ENCODE assay signal across 8 cellular contexts in the genomic region with DNA sequence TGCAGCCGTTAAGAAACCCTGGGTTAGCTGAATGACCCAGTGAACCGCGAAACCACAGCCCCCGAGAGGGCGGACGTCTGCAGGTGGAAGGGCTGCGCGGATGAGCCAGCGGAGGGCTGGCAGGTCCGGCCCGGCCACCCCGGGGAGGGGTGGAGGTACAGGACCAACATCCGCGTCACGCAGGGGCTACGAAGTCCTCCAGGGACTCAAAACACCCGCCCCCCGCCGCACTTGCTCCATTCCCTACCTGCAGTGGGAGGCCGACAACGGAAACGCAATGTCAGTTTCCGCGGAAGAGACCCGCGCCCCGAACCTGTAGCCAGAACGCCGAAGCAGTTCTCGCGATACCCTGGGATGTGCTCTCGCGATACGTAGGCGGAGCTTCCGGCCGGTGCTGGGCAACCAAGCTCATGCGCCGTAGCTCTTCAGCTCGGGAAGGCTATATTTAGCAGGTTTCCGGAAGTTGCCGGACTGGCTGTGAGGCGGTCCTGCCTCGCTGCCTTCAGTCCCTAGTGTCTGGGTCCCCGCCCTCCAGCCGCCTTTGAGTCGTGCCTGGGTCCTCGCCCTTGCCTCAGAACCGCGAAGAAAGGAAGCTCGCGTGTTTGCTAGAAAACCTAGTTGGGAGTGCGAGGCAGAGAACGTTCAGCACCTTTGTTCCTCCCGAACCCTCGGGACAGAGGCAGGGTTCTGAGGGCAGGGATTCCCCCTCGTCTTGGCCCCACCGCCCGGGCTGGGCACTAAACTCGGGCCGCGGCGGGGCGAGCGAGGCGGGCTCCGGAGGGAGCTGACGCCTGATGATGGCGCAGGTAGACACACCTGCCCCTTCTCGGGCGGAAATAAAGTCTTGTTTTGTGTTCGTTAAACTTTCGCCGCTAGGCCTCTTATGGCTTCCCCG. TPM values are rescaled to one million over a fixed set of nuclear protein-coding genes. Genes with fewer than 3 reads are reported as not detected.
DNase-seq lines count a peak whose midpoint lies in the region; ATAC-seq and TF ChIP-seq lines count a peak whose summit lies in the region.

A gene with protein sequence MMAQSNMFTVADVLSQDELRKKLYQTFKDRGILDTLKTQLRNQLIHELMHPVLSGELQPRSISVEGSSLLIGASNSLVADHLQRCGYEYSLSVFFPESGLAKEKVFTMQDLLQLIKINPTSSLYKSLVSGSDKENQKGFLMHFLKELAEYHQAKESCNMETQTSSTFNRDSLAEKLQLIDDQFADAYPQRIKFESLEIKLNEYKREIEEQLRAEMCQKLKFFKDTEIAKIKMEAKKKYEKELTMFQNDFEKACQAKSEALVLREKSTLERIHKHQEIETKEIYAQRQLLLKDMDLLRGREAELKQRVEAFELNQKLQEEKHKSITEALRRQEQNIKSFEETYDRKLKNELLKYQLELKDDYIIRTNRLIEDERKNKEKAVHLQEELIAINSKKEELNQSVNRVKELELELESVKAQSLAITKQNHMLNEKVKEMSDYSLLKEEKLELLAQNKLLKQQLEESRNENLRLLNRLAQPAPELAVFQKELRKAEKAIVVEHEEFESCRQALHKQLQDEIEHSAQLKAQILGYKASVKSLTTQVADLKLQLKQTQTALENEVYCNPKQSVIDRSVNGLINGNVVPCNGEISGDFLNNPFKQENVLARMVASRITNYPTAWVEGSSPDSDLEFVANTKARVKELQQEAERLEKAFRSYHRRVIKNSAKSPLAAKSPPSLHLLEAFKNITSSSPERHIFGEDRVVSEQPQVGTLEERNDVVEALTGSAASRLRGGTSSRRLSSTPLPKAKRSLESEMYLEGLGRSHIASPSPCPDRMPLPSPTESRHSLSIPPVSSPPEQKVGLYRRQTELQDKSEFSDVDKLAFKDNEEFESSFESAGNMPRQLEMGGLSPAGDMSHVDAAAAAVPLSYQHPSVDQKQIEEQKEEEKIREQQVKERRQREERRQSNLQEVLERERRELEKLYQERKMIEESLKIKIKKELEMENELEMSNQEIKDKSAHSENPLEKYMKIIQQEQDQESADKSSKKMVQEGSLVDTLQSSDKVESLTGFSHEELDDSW (plus strand): TSS at position 471 of the 895 bp plus-strand sequence. CDS start 324 bp downstream, at position 795.
A gene (minus strand): TSS at position 343 of the 895 bp plus-strand sequence. CDS start 14,657 bp downstream, outside the sequence.

- H3K4me3 Mint-ChIP-seq in activated T-cell treated with anti-CD3 and anti-CD28 coated beads, Interleukin-2, amount 50 U/mL, for 4 hours: peak within 1 kb of the TSS; percentile 92

- H3K9ac ChIP-seq in mucosa of stomach (ENCODE audit: low read length): peak within 1 kb of the TSS; percentile 83

- CTCF ChIA-PET in Panc1 (lab: Charles Lee): no interaction called here

- H3K9me3 Mint-ChIP-seq in activated T-cell treated with anti-CD3 and anti-CD28 coated beads, Interleukin-2, amount 50 U/mL, for 4 hours: no peaks in the 10 kb centered on the region

- peak within 1 kb of the TSS; percentile 77 for H3K27ac ChIP-seq in Panc1 (ENCODE audit: low read length)
- H3K27ac ChIP-seq in esophagus (ENCODE audit: low read depth in 2 of 2, low read length in 1 of 2): peak within 1 kb of the TSS; percentile 96 to 98

- H3K36me3 Mint-ChIP-seq in activated T-cell treated with anti-CD3 and anti-CD28 coated beads, Interleukin-2, amount 50 U/mL, for 4 hours (ENCODE audit: insufficient read depth): peaks cover 23% of the 10 kb centered on the region

- in situ Hi-C loops in Panc1 (cut with HindIII; ENCODE audit: low pct_unique_long_range_greater_than_20kb, low sequenced_read_pairs): no loop called here

- no peaks in the 10 kb centered on the region for H3K27me3 Mint-ChIP-seq in activated T-cell treated with anti-CD3 and anti-CD28 coated beads, Interleukin-2, amount 50 U/mL, for 4 hours (ENCODE audit: low read depth)

- BruUV-seq in Panc1 (replicated peaks; lab: Mats Ljungman, UMichigan): no TSS peak

- intact Hi-C loops in Panc1 (cut with micrococcal nuclease; ENCODE audit: unreplicated experiment): no loop called here

- H3K36me3 ChIP-seq in Panc1 (ENCODE audit: control insufficient read depth, insufficient read depth, low read length) (peaks cover 2% of the 10 kb centered on the region; the same call in 1 of the 2 replicates), esophagus (ENCODE audit: control insufficient read depth in 2 of 2, insufficient read depth in 2 of 2, low read length in 1 of 2) (no peaks in the 10 kb centered on the region), mucosa of stomach (ENCODE audit: control insufficient read depth, insufficient read depth, low read length) (no peaks in the 10 kb centered on the region)

- WGBS in esophagus, 2 donors: 1% methylated on average over 71 to 75 of the region's 75 CpGs

- DNase-seq in DMS53 treated with DMSO at 0.1 percent for 48 hours (lab: John Stamatoyannopoulos, UW; ENCODE audit: unreplicated experiment) (peak; percentile 72), KG1 (lab: John Stamatoyannopoulos, UW) (peak; percentile 69), Panc1 (ENCODE audit: low read depth, low spot score) (peak; percentile 54)
- peak; percentile 91 for DNase-seq in activated T-cell treated with anti-CD3 and anti-CD28 coated beads, Interleukin-2, amount 50 U/mL, for 4 hours
- DNase-seq in stimulated activated CD8-positive, alpha-beta memory T cell treated with anti-CD3 and anti-CD28 coated beads, Interleukin-7, amount 100 ng/mL, for 1 hour (ENCODE audit: low read depth in 2 of 2): peak; percentile 75 to 87

- H3K4me1 ChIP-seq in Panc1 (ENCODE audit: control insufficient read depth, insufficient read depth, low read length) (no peaks in the 10 kb centered on the region), esophagus (ENCODE audit: control insufficient read depth in 2 of 2, insufficient read depth in 2 of 2, low read length in 1 of 2) (no peaks in the 10 kb centered on the region), mucosa of stomach (ENCODE audit: control insufficient read depth, insufficient read depth, low read length) (peaks cover 28% of the 10 kb centered on the region)

- peak; percentile 94 for ATAC-seq in GM21723 (IDR thresholded peaks at IDR 0.05; ENCODE audit: unreplicated experiment)
- ATAC-seq in Panc1: peak; percentile 100
- peak; percentile 93 to 94 for ATAC-seq in activated T-cell treated with anti-CD3 and anti-CD28 coated beads, Interleukin-2, amount 50 U/mL, for 4 hours

- POLR2A ChIA-PET in Panc1 (lab: Charles Lee): no interaction called here

- H3K4me3 ChIP-seq in Panc1 (ENCODE audit: low read depth in 2 of 2, low read length in 2 of 2) (peak within 1 kb of the TSS; percentile 65 to 77), esophagus (ENCODE audit: low read depth in 1 of 2, low read length in 2 of 2) (peak within 1 kb of the TSS; percentile 77 to 88), mucosa of stomach (ENCODE audit: low read length) (peak within 1 kb of the TSS; percentile 47)

- no peak for TF ChIP-seq CTCF in Panc1 (IDR thresholded peaks at IDR 0.05)

- H3K27me3 ChIP-seq in Panc1 (ENCODE audit: control insufficient read depth, insufficient read depth, low read length) (no peaks in the 10 kb centered on the region), esophagus (ENCODE audit: control insufficient read depth in 1 of 2, insufficient read depth in 2 of 2, low read length in 2 of 2) (no peaks in the 10 kb centered on the region), mucosa of stomach (ENCODE audit: control insufficient read depth, insufficient read depth, low read length) (no peaks in the 10 kb centered on the region)

- peaks cover 50% of the 10 kb centered on the region for H3K4me1 Mint-ChIP-seq in activated T-cell treated with anti-CD3 and anti-CD28 coated beads, Interleukin-2, amount 50 U/mL, for 4 hours (ENCODE audit: low read depth)

- H3K9me3 ChIP-seq in Panc1 (ENCODE audit: control insufficient read depth, insufficient read depth, low read depth, low read length) (no peaks in the 10 kb centered on the region), esophagus (ENCODE audit: control insufficient read depth in 2 of 2, insufficient read depth in 1 of 2, low read depth in 1 of 2, low read length in 1 of 2) (no peaks in the 10 kb centered on the region), mucosa of stomach (ENCODE audit: control insufficient read depth, low read length) (no peaks in the 10 kb centered on the region)

RNA-seq across cellular contexts. Expression of the first gene that starts in this region (rescaled TPM):
- 22.8 TPM for total RNA-seq in Panc1 (2021; ENCODE audit: unreplicated experiment)
- polyA plus RNA-seq in Panc1 (2012; ENCODE audit: insufficient read length): 9.6 TPM
- 10 to 100 TPM; 20.0 to 26.8 (median 20.1) TPM for total RNA-seq in activated T-cell treated with anti-CD3 and anti-CD28 coated beads, Interleukin-2, amount 50 U/mL, for 4 hours
- 10 to 100 TPM; 19.5 to 47.6 TPM for polyA plus RNA-seq in esophagus

RNA-seq across cellular contexts. Expression of the second gene that starts in this region (rescaled TPM):
- total RNA-seq in Panc1 (2021; ENCODE audit: unreplicated experiment): 11.4 TPM
- 7.1 TPM for polyA plus RNA-seq in Panc1 (2012; ENCODE audit: insufficient read length)
- total RNA-seq in activated T-cell treated with anti-CD3 and anti-CD28 coated beads, Interleukin-2, amount 50 U/mL, for 4 hours: 10 to 100 TPM; 11.7 to 19.9 (median 15.8) TPM
- 1 to 10 TPM; 6.1 to 6.6 TPM for polyA plus RNA-seq in esophagus

Comparison
In these comparisons a context has a peak if more than half of its experiments do, and no peak if none do; other contexts are left out.
1. Peak in every context shown above with its lines: DNase-seq, ATAC-seq, H3K4me3 ChIP-seq and H3K27ac ChIP-seq.